Comparison of ENCODE assay signal across 9 cellular contexts in genomic region chr14:52801014-52801708, GRCh38. TPM values are rescaled to one million over a fixed set of nuclear protein-coding genes. Genes with fewer than 3 reads are reported as not detected.
A peak's percentile ranks its signal among the peaks of the same experiment; 100 is the strongest.
DNase-seq lines count a peak whose midpoint lies in the region; ATAC-seq, FAIRE-seq and TF ChIP-seq lines count a peak whose summit lies in the region.
"Had no signal": no experiment of that assay in that cellular context is flagged by ENCODE, and none has a peak within 500 bp of the region (broad histone marks: within the 10 kb centered on the region; RNA-seq: fewer than 3 reads in every experiment).

No MANE protein-coding gene starts in this region.

- H3K27ac ChIP-seq in AG04450 (ENCODE audit: low read depth, low read length) (peak overlapping the region; percentile 58), coronary artery (peak overlapping the region; percentile 76 to 77), mesenchymal stem cell (ENCODE audit: low read length, poor library complexity, severe bottlenecking) (peak overlapping the region; percentile 37)

- H3K18ac ChIP-seq in mesenchymal stem cell (ENCODE audit: low read depth in 1 of 2, low read length in 2 of 2) = no peak overlapping the region

- no peak overlapping the region for H3K4me2 ChIP-seq in mesenchymal stem cell (ENCODE audit: low read length, poor library complexity, severe bottlenecking)

- ATAC-seq in HG02678 (IDR thresholded peaks at IDR 0.05; ENCODE audit: unreplicated experiment) = no peak
- ATAC-seq in GM18867 (IDR thresholded peaks at IDR 0.05; ENCODE audit: unreplicated experiment) = no peak
- no peak for ATAC-seq in HG03175 (IDR thresholded peaks at IDR 0.05; ENCODE audit: unreplicated experiment)

- H3K9me3 ChIP-seq in AG04450 (ENCODE audit: control insufficient read depth, insufficient read depth, low read length) (no peaks in the 10 kb centered on the region; the same call in 1 of the 2 replicates), mesenchymal stem cell (ENCODE audit: control insufficient read depth, low read length) (no peaks in the 10 kb centered on the region)

- POLR2A ChIA-PET in AG04450 (lab: Yijun Ruan, JAX) = interaction anchor here (0.6 to 1.0 kb wide), 2 partner anchors 9 to 234 kb away, joined by 3 to 5 read pairs; no protein-coding TSS in a partner anchor

- H2BK5ac ChIP-seq in mesenchymal stem cell (ENCODE audit: low read depth, low read length, poor library complexity, severe bottlenecking) = no peak overlapping the region

- no peak overlapping the region for H2AFZ ChIP-seq in mesenchymal stem cell (ENCODE audit: low read depth, low read length)

- 100% methylated on average over 1 of the region's 5 CpGs for WGBS in mesenchymal stem cell

- no peak overlapping the region for H2BK15ac ChIP-seq in mesenchymal stem cell (ENCODE audit: low read depth, poor library complexity, severe bottlenecking)

- H3K4me3 ChIP-seq in AG04450 (ENCODE audit: low read depth, low read length) (no peak overlapping the region), coronary artery (peak overlapping the region; percentile 10), mesenchymal stem cell (ENCODE audit: insufficient read depth in 1 of 2, low read depth in 1 of 2, low read length in 2 of 2) (peak overlapping the region in 1 of 2 experiments; percentile 52)

- H4K91ac ChIP-seq in mesenchymal stem cell (ENCODE audit: low read length) = no peak overlapping the region

- H2AK5ac ChIP-seq in mesenchymal stem cell (ENCODE audit: low read length, severe bottlenecking) = no peak overlapping the region

- peak overlapping the region; percentile 85 for H3K9ac ChIP-seq in mesenchymal stem cell (ENCODE audit: low read length)

- CTCF ChIA-PET in AG04450 (lab: Charles Lee) = no interaction called here

- H2BK12ac ChIP-seq in mesenchymal stem cell (ENCODE audit: low read length in 2 of 2) = no peak overlapping the region

- no peaks in the 10 kb centered on the region for H3K36me3 ChIP-seq in mesenchymal stem cell (ENCODE audit: control insufficient read depth in 1 of 2, insufficient read depth in 2 of 2, low read depth in 1 of 2, low read length in 2 of 2)

- FAIRE-seq in HTR-8/SVneo (lab: Jason Lieb, UNC) = peak; percentile 60

- no peak overlapping the region for H4K8ac ChIP-seq in mesenchymal stem cell (ENCODE audit: low read length)

- no peak overlapping the region for H3K14ac ChIP-seq in mesenchymal stem cell (ENCODE audit: low read length in 2 of 2)

- H3K23ac ChIP-seq in mesenchymal stem cell (ENCODE audit: low read length in 2 of 2) = no peak overlapping the region

- no peak overlapping the region for H2BK120ac ChIP-seq in mesenchymal stem cell (ENCODE audit: low read depth, low read length)

- no peaks in the 10 kb centered on the region for H3K27me3 ChIP-seq in AG04450 (ENCODE audit: control insufficient read depth, insufficient read depth, low read length)
- H3K27me3 ChIP-seq in mesenchymal stem cell (ENCODE audit: control insufficient read depth in 1 of 2, insufficient read depth in 1 of 2, low read length in 2 of 2) = no peaks in the 10 kb centered on the region

- TF ChIP-seq CTCF in AG04450 (IDR thresholded peaks at IDR 0.05; ENCODE audit: low read depth, low read length) (no peak), coronary artery (IDR thresholded peaks at IDR 0.05) (no peak)

- H3K79me1 ChIP-seq in mesenchymal stem cell (replicated peaks; ENCODE audit: low read length, poor library complexity, severe bottlenecking) = no peaks in the 10 kb centered on the region

- DNase-seq in AG04450 (ENCODE audit: low read depth, low spot score) = peak; percentile 39
- DNase-seq in HTR-8/SVneo (ENCODE audit: insufficient read length, low spot score) = no peak
- DNase-seq in coronary artery (ENCODE audit: low spot score) = no peak
- peak; percentile 97 for DNase-seq in mesenchymal stem cell
- DNase-seq in cerebellar cortex (ENCODE audit: low spot score) = no peak
- DNase-seq: head of caudate nucleus had no signal

- no peaks in the 10 kb centered on the region for H3K4me1 ChIP-seq in mesenchymal stem cell (ENCODE audit: control insufficient read depth, insufficient read depth, low read depth, low read length)

- H3K4ac ChIP-seq in mesenchymal stem cell (ENCODE audit: low read depth in 1 of 2, low read length in 2 of 2) = no peak overlapping the region

RNA-seq across cellular contexts. Expression of gene GNPNAT1, which starts 9.8 kb away (rescaled TPM):
- 40.7 and 47.2 TPM in 2 replicates for polyA plus RNA-seq in AG04450 (2011; rRNA removed)
- polyA minus RNA-seq in AG04450 (2011; rRNA and poly(A)+ RNA removed) = 17.3 and 20.5 TPM in 2 replicates
- polyA plus RNA-seq in mesenchymal stem cell (2013, experiment 1 of 2) = 24.7 TPM
- polyA plus RNA-seq in mesenchymal stem cell (2013, experiment 2 of 2) = 30.8 TPM

Comparison
In these comparisons a context has a peak if more than half of its experiments do, and no peak if none do; other contexts are left out.
1. DNase-seq: peak in AG04450 (single experiment) and mesenchymal stem cell (single experiment); none in HTR-8/SVneo (single experiment), coronary artery (single experiment) and cerebellar cortex (single experiment).
2. Peak in every context shown above with its lines, with median percentiles within 50 percentile points of each other: H3K27ac ChIP-seq.